8 cellular contexts compared by ENCODE assay signal in the genomic region with DNA sequence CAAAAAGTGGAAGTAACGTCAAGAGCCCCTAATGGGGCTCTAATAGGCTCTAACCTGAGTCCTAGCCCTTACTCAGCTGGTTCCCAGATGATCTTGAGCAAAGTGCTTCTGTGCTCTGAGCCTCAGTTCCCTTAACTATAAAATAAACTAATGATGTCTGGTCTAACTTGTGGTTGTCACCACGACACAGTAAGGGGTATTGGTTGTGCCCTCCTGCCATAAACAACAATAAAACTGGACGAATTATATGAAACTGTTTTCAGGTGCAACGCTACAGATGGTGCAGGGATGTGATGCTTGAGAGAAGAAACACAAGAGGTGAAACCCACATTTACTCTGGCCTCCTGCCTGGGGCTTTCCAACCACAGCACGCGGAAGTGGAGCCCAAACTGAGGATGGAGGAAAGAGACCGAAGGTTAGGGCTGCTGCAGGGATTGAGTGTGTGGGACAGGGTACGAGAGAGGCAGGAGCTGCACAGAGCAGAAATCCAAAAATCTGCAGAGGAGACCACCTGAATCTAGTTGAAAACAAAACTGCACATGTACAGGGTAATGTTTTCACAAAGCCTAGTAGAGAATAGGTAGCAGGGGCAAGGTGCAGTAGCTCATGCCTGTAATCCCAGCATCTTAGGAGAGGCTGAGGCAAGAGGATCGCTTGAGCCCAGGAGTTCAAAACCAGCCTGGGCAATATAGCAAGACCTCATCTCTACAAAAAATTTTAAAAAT. TPM values are rescaled to one million over a fixed set of nuclear protein-coding genes. Genes with fewer than 3 reads are reported as not detected.
A peak's percentile ranks its signal among the peaks of the same experiment; 100 is the strongest.
DNase-seq lines count a peak whose midpoint lies in the region; ATAC-seq, FAIRE-seq and TF ChIP-seq lines count a peak whose summit lies in the region.

No MANE protein-coding gene starts in this region.

- H3K36me3 Mint-ChIP-seq in dendritic cell treated with granulocyte-macrophage colony-stimulating factor and Interleukin-4, amounts not matched to agents 40 ng/mL and 50 ng/mL, for 4 days (ENCODE audit: low read depth) = no peaks in the 10 kb centered on the region

- H3K27ac Mint-ChIP-seq in dendritic cell treated with granulocyte-macrophage colony-stimulating factor and Interleukin-4, amounts not matched to agents 40 ng/mL and 50 ng/mL, for 4 days = peak overlapping the region; percentile 56

- H3K4me2 ChIP-seq in osteoblast (ENCODE audit: insufficient read depth, low read length) = no peak overlapping the region

- H3K4me1 ChIP-seq in kidney (ENCODE audit: control insufficient read depth in 1 of 2, insufficient read depth in 1 of 2, low read depth in 1 of 2, low read length in 2 of 2) (no peaks in the 10 kb centered on the region), suprapubic skin (no peaks in the 10 kb centered on the region), osteoblast (ENCODE audit: insufficient read depth, low read length) (no peaks in the 10 kb centered on the region)

- TF ChIP-seq CTCF in GM12865 (IDR thresholded peaks at IDR 0.05; ENCODE audit: insufficient read depth, low read depth, low read length, missing control alignments) (no peak), D721Med (IDR thresholded peaks at IDR 0.05; ENCODE audit: insufficient read depth, missing control alignments) (no peak), kidney (IDR thresholded peaks at IDR 0.05; ENCODE audit: borderline replicate concordance, extremely low read depth, insufficient read depth) (no peak), suprapubic skin (IDR thresholded peaks at IDR 0.05) (no peak), osteoblast (IDR thresholded peaks at IDR 0.05; ENCODE audit: extremely low read depth, low read depth, low read length) (no peak)

- no peaks in the 10 kb centered on the region for H4K20me1 ChIP-seq in osteoblast (ENCODE audit: insufficient read depth, low read length)

- no peak overlapping the region for H3K27ac ChIP-seq in kidney (ENCODE audit: low read depth in 2 of 2, low read length in 2 of 2)
- H3K27ac ChIP-seq in suprapubic skin = no peak overlapping the region
- H3K27ac ChIP-seq in osteoblast (ENCODE audit: low read depth, low read length) = no peak overlapping the region

- FAIRE-seq in D721Med (lab: Jason Lieb, UNC) (no peak), kidney (lab: Jason Lieb, UNC) (no peak)

- H3K79me2 ChIP-seq in osteoblast (ENCODE audit: insufficient read depth, low read length) = no peaks in the 10 kb centered on the region

- H3K4me3 ChIP-seq in GM12865 (ENCODE audit: low read depth, low read length) (peak overlapping the region; percentile 50), kidney (ENCODE audit: low read length in 2 of 2) (no peak overlapping the region), suprapubic skin (no peak overlapping the region), osteoblast (ENCODE audit: insufficient read depth, low read length) (no peak overlapping the region)

- H3K4me3 Mint-ChIP-seq in dendritic cell treated with granulocyte-macrophage colony-stimulating factor and Interleukin-4, amounts not matched to agents 40 ng/mL and 50 ng/mL, for 4 days = no peak overlapping the region

- H3K9me3 ChIP-seq in kidney (ENCODE audit: control insufficient read depth in 1 of 2, low read length in 2 of 2) = no peaks in the 10 kb centered on the region
- no peaks in the 10 kb centered on the region for H3K9me3 ChIP-seq in suprapubic skin
- no peaks in the 10 kb centered on the region for H3K9me3 ChIP-seq in osteoblast (ENCODE audit: low read depth, low read length)

- intact Hi-C loops in dendritic cell treated with granulocyte-macrophage colony-stimulating factor and Interleukin-4, amounts not matched to agents 40 ng/mL and 50 ng/mL, for 4 days (cut with micrococcal nuclease) = no loop called here
- intact Hi-C loops in kidney (cut with DNase I) = no loop called here

- peaks cover 80% of the 10 kb centered on the region for H3K4me1 Mint-ChIP-seq in dendritic cell treated with granulocyte-macrophage colony-stimulating factor and Interleukin-4, amounts not matched to agents 40 ng/mL and 50 ng/mL, for 4 days (ENCODE audit: low read depth)

- no peak for TF ChIP-seq POLR2A in suprapubic skin (IDR thresholded peaks at IDR 0.05)

- WGBS in suprapubic skin = 48% methylated on average over 9 of the region's 9 CpGs

- H3K36me3 ChIP-seq in kidney (ENCODE audit: control insufficient read depth in 1 of 2, insufficient read depth in 2 of 2, low read length in 2 of 2) (no peaks in the 10 kb centered on the region), suprapubic skin (no peaks in the 10 kb centered on the region), osteoblast (ENCODE audit: insufficient read depth, low read length) (no peaks in the 10 kb centered on the region)

- H2AFZ ChIP-seq in osteoblast (ENCODE audit: low read length) = no peak overlapping the region

- DNase-seq in GM12865 (ENCODE audit: low read depth) (peak; percentile 94), D721Med (ENCODE audit: insufficient read length, low spot score) (no peak), kidney (no peak), suprapubic skin (ENCODE audit: low spot score in 2 of 2) (no peak), osteoblast (ENCODE audit: insufficient read length, low spot score, missing footprints) (no peak)

- no peaks in the 10 kb centered on the region for H3K27me3 ChIP-seq in suprapubic skin
- peaks cover 4% of the 10 kb centered on the region for H3K27me3 ChIP-seq in osteoblast (ENCODE audit: insufficient read depth, low read length)

- H3K27me3 Mint-ChIP-seq in dendritic cell treated with granulocyte-macrophage colony-stimulating factor and Interleukin-4, amounts not matched to agents 40 ng/mL and 50 ng/mL, for 4 days = peaks cover 7% of the 10 kb centered on the region

- no peak for TF ChIP-seq EP300 in suprapubic skin (IDR thresholded peaks at IDR 0.05)

- no peaks in the 10 kb centered on the region for H3K9me3 Mint-ChIP-seq in dendritic cell treated with granulocyte-macrophage colony-stimulating factor and Interleukin-4, amounts not matched to agents 40 ng/mL and 50 ng/mL, for 4 days

- no peak overlapping the region for H3K9ac ChIP-seq in kidney (ENCODE audit: low read length in 2 of 2)

- peak; percentile 94 for ATAC-seq in GM21447 (IDR thresholded peaks at IDR 0.05; ENCODE audit: unreplicated experiment)
- ATAC-seq in HG03565 (IDR thresholded peaks at IDR 0.05; ENCODE audit: unreplicated experiment) = peak; percentile 73

RNA-seq across cellular contexts. Expression of a gene that starts 45.6 kb away (rescaled TPM):
- total RNA-seq in kidney (2.7 TPM), suprapubic skin (not detected), osteoblast (not detected in 2 replicates)
- 2.2 TPM for polyA plus RNA-seq in kidney (ENCODE audit: insufficient read depth, low read depth, low replicate concordance)
